ENCODE assay signal across 12 cellular contexts in the genomic region with DNA sequence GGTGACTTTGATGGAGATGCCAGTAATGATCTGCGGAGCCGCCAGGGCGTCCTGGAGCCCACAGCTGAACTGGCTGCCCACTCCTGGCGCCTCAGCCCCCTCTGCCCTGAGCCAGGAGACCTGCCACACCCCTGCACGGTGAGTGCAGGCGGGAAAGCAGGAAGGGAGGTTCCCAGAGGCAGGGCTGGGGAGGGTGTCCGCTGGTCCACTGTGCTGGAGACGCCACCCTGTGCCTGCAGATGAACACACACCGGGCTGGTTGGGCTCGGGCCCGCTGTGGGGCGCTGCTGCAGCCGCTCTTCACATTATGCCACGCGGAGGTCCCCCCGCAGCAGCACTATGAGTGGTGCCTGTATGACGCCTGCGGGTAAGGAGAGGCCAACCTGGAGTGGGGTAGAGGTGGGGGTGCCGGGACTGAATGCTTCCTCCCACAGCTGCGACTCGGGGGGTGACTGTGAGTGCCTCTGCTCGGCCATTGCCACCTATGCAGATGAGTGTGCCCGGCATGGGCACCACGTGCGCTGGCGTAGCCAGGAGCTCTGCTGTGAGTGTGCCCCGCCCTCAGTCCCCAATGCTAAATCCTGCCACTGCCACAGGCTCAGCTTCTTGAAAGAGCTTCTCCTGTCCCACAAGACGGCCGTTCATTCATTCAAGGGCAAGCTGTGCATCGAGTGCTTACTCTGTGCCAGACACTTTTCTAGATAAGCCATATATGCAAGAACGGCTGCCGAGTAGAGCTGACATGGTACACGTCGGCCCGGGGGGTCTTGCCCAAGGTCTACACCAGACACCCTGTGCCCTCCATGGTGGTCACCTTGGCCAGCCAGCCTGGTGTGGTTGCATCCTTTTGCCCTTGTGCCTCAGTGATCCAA. TPM values are rescaled to one million over a fixed set of nuclear protein-coding genes. Genes with fewer than 3 reads are reported as not detected.
DNase-seq lines count a peak whose midpoint lies in the region; ATAC-seq, FAIRE-seq and TF ChIP-seq lines count a peak whose summit lies in the region.
"Had no signal": no experiment of that assay in that cellular context is flagged by ENCODE, and none has a peak within 500 bp of the region (broad histone marks: within the 10 kb centered on the region; RNA-seq: fewer than 3 reads in every experiment).

No MANE protein-coding gene starts in this region.

- FAIRE-seq in A549 (lab: Jason Lieb, UNC): no peak
- FAIRE-seq: G401.6 had no signal

- peak; percentile 36 for TF ChIP-seq CTCF in A549 (IDR thresholded peaks at IDR 0.05)
- peak in 1 of 2 experiments; percentile 58; a peak in 3 of 4 replicates for TF ChIP-seq CTCF in GM23338 (conservative IDR thresholded peaks at IDR 0.05; ENCODE audit: low read depth in 2 of 2)
- TF ChIP-seq CTCF in hepatocyte (IDR thresholded peaks at IDR 0.05; ENCODE audit: poor library complexity): peak; percentile 11
- no peak for TF ChIP-seq CTCF in nephron progenitor cell (IDR thresholded peaks at IDR 0.05)

- TF ChIP-seq POLR2A in A549 (IDR thresholded peaks at IDR 0.05; ENCODE audit: low read length): no peak

- H3K9me2 ChIP-seq in GM23338 (ENCODE audit: insufficient read depth) (no peaks in the 10 kb centered on the region), hepatocyte (replicated peaks; ENCODE audit: insufficient read depth) (no peaks in the 10 kb centered on the region)

- H2AFZ ChIP-seq in GM23338 (peak overlapping the region; percentile 38), hepatocyte (no peak overlapping the region)

- H3K4me1 ChIP-seq in A549 (peaks cover 8% of the 10 kb centered on the region; the same call in 1 of the 3 replicates), GM23338 (ENCODE audit: insufficient read depth) (no peaks in the 10 kb centered on the region; the same call in 1 of the 2 replicates), hepatocyte (ENCODE audit: insufficient read depth) (no peaks in the 10 kb centered on the region)

- H4K20me1 ChIP-seq in GM23338 (replicated peaks; ENCODE audit: insufficient read depth) (no peaks in the 10 kb centered on the region), hepatocyte (ENCODE audit: insufficient read depth, poor library complexity, severe bottlenecking) (no peaks in the 10 kb centered on the region)

- H3K36me3 Mint-ChIP-seq in GM23338 (ENCODE audit: low read depth) (no peaks in the 10 kb centered on the region), nephron progenitor cell (ENCODE audit: low read depth) (no peaks in the 10 kb centered on the region)
- no peaks in the 10 kb centered on the region for H3K36me3 Mint-ChIP-seq in effector memory CD8-positive, alpha-beta T cell (ENCODE audit: insufficient read depth)

- H3K4me3 ChIP-seq in A549 (no peak overlapping the region), GM23338 (no peak overlapping the region), hepatocyte (no peak overlapping the region)
- H3K4me3 ChIP-seq: adrenal gland had no signal

- H3K9me3 ChIP-seq in A549: no peaks in the 10 kb centered on the region
- no peaks in the 10 kb centered on the region for H3K9me3 ChIP-seq in hepatocyte (ENCODE audit: low read depth)
- H3K9me3 ChIP-seq: adrenal gland had no signal

- H3K4me3 Mint-ChIP-seq in GM23338 (no peak overlapping the region), nephron progenitor cell (no peak overlapping the region)
- H3K4me3 Mint-ChIP-seq in effector memory CD8-positive, alpha-beta T cell: no peak overlapping the region

- no peaks in the 10 kb centered on the region for H3K36me3 ChIP-seq in GM23338 (ENCODE audit: insufficient read depth)
- no peaks in the 10 kb centered on the region for H3K36me3 ChIP-seq in hepatocyte (replicated peaks; ENCODE audit: insufficient read depth, low read depth)
- H3K36me3 ChIP-seq: adrenal gland had no signal

- 63% methylated on average over 10 of the region's 35 CpGs for WGBS in A549 (ENCODE audit: missing lambda C conversion rate)
- WGBS in hepatocyte (ENCODE audit: low lambda C conversion rate, missing lambda C conversion rate): 68% methylated on average over 29 of the region's 35 CpGs

- DNase-seq in A549 (ENCODE audit: low read depth in 1 of 2, low spot score in 1 of 2) (peak; percentile 58 to 64), GM23338 (ENCODE audit: low spot score) (peak; percentile 58), hepatocyte (ENCODE audit: low spot score) (no peak), nephron progenitor cell (no peak)
- no peak for DNase-seq in effector memory CD8-positive, alpha-beta T cell
- DNase-seq: foreskin melanocyte had no signal

- H3K79me2 ChIP-seq in GM23338 (replicated peaks; ENCODE audit: insufficient read depth): no peaks in the 10 kb centered on the region
- H3K79me2 ChIP-seq in hepatocyte: no peaks in the 10 kb centered on the region

- H3K27me3 Mint-ChIP-seq in GM23338 (ENCODE audit: insufficient read depth, low read depth, poor library complexity) (peaks cover 31% of the 10 kb centered on the region), nephron progenitor cell (ENCODE audit: low read depth, poor library complexity) (peaks cover 50% of the 10 kb centered on the region)
- H3K27me3 Mint-ChIP-seq in effector memory CD8-positive, alpha-beta T cell: peaks cover 21 to 46% of the 10 kb centered on the region in 2 donors

- peaks cover 12% of the 10 kb centered on the region for H3K4me1 Mint-ChIP-seq in GM23338
- no peaks in the 10 kb centered on the region for H3K4me1 Mint-ChIP-seq in effector memory CD8-positive, alpha-beta T cell (ENCODE audit: low read depth in 2 of 2)
- H3K4me1 Mint-ChIP-seq in nephron progenitor cell: peaks cover 38% of the 10 kb centered on the region

- H3F3A ChIP-seq in GM23338 (replicated peaks; ENCODE audit: low read depth): no peaks in the 10 kb centered on the region

- no peak for TF ChIP-seq EP300 in A549 (IDR thresholded peaks at IDR 0.05)

- POLR2A ChIA-PET in A549 (lab: Yijun Ruan, JAX): no interaction called here

- H3K9me3 Mint-ChIP-seq in GM23338 (no peaks in the 10 kb centered on the region), nephron progenitor cell (no peaks in the 10 kb centered on the region)
- H3K9me3 Mint-ChIP-seq in effector memory CD8-positive, alpha-beta T cell: no peaks in the 10 kb centered on the region

- CTCF ChIA-PET in A549 (lab: Yijun Ruan, JAX): interaction anchor here (0.5 to 2.8 kb wide), 6 partner anchors 12 to 33 kb away, joined by 3 to 10 read pairs (median 4); no protein-coding TSS in a partner anchor

- peaks cover 28% of the 10 kb centered on the region for H3K27me3 ChIP-seq in GM23338 (ENCODE audit: insufficient read depth)
- peaks cover 24% of the 10 kb centered on the region for H3K27me3 ChIP-seq in hepatocyte

- H3K4me2 ChIP-seq in A549 (peak overlapping the region; percentile 73), GM23338 (no peak overlapping the region; the same call in 1 of the 2 replicates), hepatocyte (no peak overlapping the region)

- peak in 1 of 2 experiments; percentile 33; a peak in 2 of 5 replicates for TF ChIP-seq RAD21 in A549 (conservative IDR thresholded peaks at IDR 0.05 in 1 of 2, IDR thresholded peaks at IDR 0.05 in 1 of 2)

- ATAC-seq in A549 (peak; percentile 74 to 88), GM23338 (peak; percentile 47), SK-N-SH treated with all-trans-retinoic acid at 6 μM for 48 hours (peak; percentile 74), HG03442 (IDR thresholded peaks at IDR 0.05; ENCODE audit: unreplicated experiment) (no peak), GM21786 (IDR thresholded peaks at IDR 0.05; ENCODE audit: unreplicated experiment) (no peak)
- no peak for ATAC-seq in effector memory CD8-positive, alpha-beta T cell (replicated peaks)

- H3K27ac Mint-ChIP-seq in GM23338 (no peak overlapping the region), nephron progenitor cell (no peak overlapping the region)
- no peak overlapping the region for H3K27ac Mint-ChIP-seq in effector memory CD8-positive, alpha-beta T cell

- H3K27ac ChIP-seq in A549 (peak overlapping the region in 1 of 2 experiments; percentile 50; a peak in 2 of 6 replicates), GM23338 (ENCODE audit: low read depth) (no peak overlapping the region), hepatocyte (no peak overlapping the region)
- H3K27ac ChIP-seq: adrenal gland had no signal

TF ChIP-seq in A549, 52 proteins besides CTCF, POLR2A, EP300 and RAD21 (continues in another document):
- TF ChIP-seq RFX5 (IDR thresholded peaks at IDR 0.05): no peak

TF ChIP-seq in GM23338, 12 proteins besides CTCF, POLR2A, EP300 and RAD21 (continues in another document):
- no peak for TF ChIP-seq ZNF114 (CRISPR knock-in tag; IDR thresholded peaks at IDR 0.05)

TF ChIP-seq in SK-N-SH treated with all-trans-retinoic acid at 6 μM for 48 hours, 23 proteins besides CTCF, POLR2A, EP300 and RAD21:
- TF ChIP-seq ZNF70 (CRISPR knock-in tag; IDR thresholded peaks at IDR 0.05) (peak; percentile 51; the same call in 1 of the 2 replicates), CREB5 (CRISPR knock-in tag; IDR thresholded peaks at IDR 0.05; ENCODE audit: low read depth) (no peak)
TF ChIP-seq in SK-N-SH treated with all-trans-retinoic acid at 6 μM for 48 hours: peak in this region for 1.

RNA-seq across cellular contexts. Expression of gene ZNF467, which starts 14.3 kb away (rescaled TPM):
- polyA plus RNA-seq in A549 (2011; rRNA removed) (2.4 and 3.3 TPM in 2 replicates), A549 (2017; fragmentation: RNase III; extraction: RNeasy Plus Mini Kit Qiagen cat#74134 plus additional on column Dnase treatment) (2.0 to 4.1 TPM (median 3.1 TPM) in 3 replicates), GM23338 (2016; fragmentation: Nextera tagmentation; extraction: Ambion mirVana) (0.30 and 0.40 TPM in 2 replicates), hepatocyte (15.6 and 21.9 TPM in 2 replicates)
- polyA plus RNA-seq in A549 (2012; cell fraction: cytosol; rRNA removed): 3.7 and 5.4 TPM in 2 replicates
- polyA plus RNA-seq in A549 (2012; cell fraction: nucleus; rRNA removed): 9.2 and 14.9 TPM in 2 replicates
- polyA minus RNA-seq in A549 (2011; rRNA and poly(A)+ RNA removed): 1.9 and 3.1 TPM in 2 replicates
- 0.10 and 0.19 TPM in 2 replicates for total RNA-seq in GM23338 (2014; rRNA removed; shearing (Covaris generic))
- total RNA-seq in hepatocyte: 5.9 and 7.8 TPM in 2 replicates
- total RNA-seq: T-helper 1 cell treated with Interleukin-12 subunit alpha and Interleukin-12 subunit beta and Interleukin-4 antibody, amounts not matched to agents 30 ng/mL and 1 ng/mL, for 36 hours had no signal

RNA-seq across cellular contexts. Expression of gene ZNF862, which starts 50.5 kb away (rescaled TPM):
- 8.0 and 11.1 TPM in 2 replicates for polyA plus RNA-seq in A549 (2011; rRNA removed)
- 2.5 and 3.4 TPM in 2 replicates for polyA plus RNA-seq in A549 (2012; cell fraction: cytosol; rRNA removed)
- polyA plus RNA-seq in A549 (2012; cell fraction: nucleus; rRNA removed): 9.5 and 10.1 TPM in 2 replicates
- 2.8 to 3.9 TPM (median 3.9 TPM) in 3 replicates for polyA plus RNA-seq in A549 (2017; fragmentation: RNase III; extraction: RNeasy Plus Mini Kit Qiagen cat#74134 plus additional on column Dnase treatment)
- polyA minus RNA-seq in A549 (2011; rRNA and poly(A)+ RNA removed): 8.7 and 17.1 TPM in 2 replicates
- 1.6 and 2.3 TPM in 2 replicates for total RNA-seq in GM23338 (2014; rRNA removed; shearing (Covaris generic))
- 0.64 and 0.94 TPM in 2 replicates for polyA plus RNA-seq in GM23338 (2016; fragmentation: Nextera tagmentation; extraction: Ambion mirVana)
- total RNA-seq in hepatocyte: 7.9 and 9.2 TPM in 2 replicates
- polyA plus RNA-seq in hepatocyte: 3.0 and 3.5 TPM in 2 replicates

Comparison
In these comparisons a context has a peak if more than half of its experiments do, and no peak if none do; other contexts are left out.
1. ATAC-seq: peak in A549 (2 of 2), GM23338 (single experiment) and SK-N-SH treated with all-trans-retinoic acid at 6 μM for 48 hours (single experiment); none in effector memory CD8-positive, alpha-beta T cell (single experiment), HG03442 (single experiment) and GM21786 (single experiment).
2. DNase-seq: peak in A549 (2 of 2) and GM23338 (single experiment); none in hepatocyte (single experiment), effector memory CD8-positive, alpha-beta T cell (0 of 3) and nephron progenitor cell (single experiment).